24 cellular contexts compared by ENCODE assay signal in the genomic region with DNA sequence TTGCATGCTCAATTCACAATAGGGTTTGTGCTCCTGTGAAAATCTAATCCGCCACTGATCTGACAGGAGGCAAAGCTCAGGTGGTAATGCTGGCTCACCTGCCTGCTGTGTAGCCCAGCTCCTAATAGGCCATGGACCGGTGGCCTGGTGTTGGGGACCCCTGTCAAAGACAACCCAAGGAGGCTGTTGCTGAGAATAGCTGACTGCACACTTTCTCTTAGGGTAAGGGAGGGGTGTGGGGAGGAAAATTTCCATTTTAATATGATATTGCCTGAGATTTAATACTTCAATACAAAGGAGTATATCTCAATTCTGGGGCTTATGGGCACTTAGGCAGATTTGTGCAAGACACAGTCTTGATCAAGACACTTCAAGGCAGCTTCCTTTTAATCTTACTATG.
DNase-seq lines count a peak whose midpoint lies in the region; ATAC-seq, FAIRE-seq and TF ChIP-seq lines count a peak whose summit lies in the region.
"Had no signal": no experiment of that assay in that cellular context is flagged by ENCODE, and none has a peak within 500 bp of the region (broad histone marks: within the 10 kb centered on the region; RNA-seq: fewer than 3 reads in every experiment).

No MANE protein-coding gene starts in this region.

- H3K36me3 ChIP-seq in HepG2 (replicated peaks in 1 of 2; ENCODE audit: control insufficient read depth in 1 of 2, insufficient read depth in 2 of 2, low read length in 2 of 2) = no peaks in the 10 kb centered on the region
- H3K36me3 ChIP-seq in right lobe of liver = no peaks in the 10 kb centered on the region
- H3K36me3 ChIP-seq in K562 (ENCODE audit: control insufficient read depth, insufficient read depth, low read length) = no peaks in the 10 kb centered on the region
- H3K36me3 ChIP-seq in ovary = no peaks in the 10 kb centered on the region
- H3K36me3 ChIP-seq: BE2C, BLaER1 had no signal

- no peak overlapping the region for H2AFZ ChIP-seq in HepG2 (ENCODE audit: low read length)
- H2AFZ ChIP-seq in K562 (ENCODE audit: low read depth, low read length) = no peak overlapping the region

- no peak for TF ChIP-seq RAD21 in HepG2 (CRISPR knock-in tag; IDR thresholded peaks at IDR 0.05)
- TF ChIP-seq RAD21 in K562 (CRISPR knock-in tag; conservative IDR thresholded peaks at IDR 0.05 in 1 of 2, IDR thresholded peaks at IDR 0.05 in 1 of 2) = no peak

- H3K4me1 ChIP-seq in HepG2 (ENCODE audit: insufficient read depth, low read length) (peaks cover 13% of the 10 kb centered on the region), right lobe of liver (peaks cover 0 to 37% (median 3%) of the 10 kb centered on the region in 4 donors), K562 (replicated peaks in 1 of 2; ENCODE audit: control insufficient read depth in 2 of 2, insufficient read depth in 2 of 2, low read length in 2 of 2) (no peaks in the 10 kb centered on the region), ovary (ENCODE audit: insufficient read depth) (no peaks in the 10 kb centered on the region)
- H3K4me1 ChIP-seq: BE2C, BLaER1 had no signal

- H3K4me3 ChIP-seq in HepG2 (replicated peaks in 1 of 3; ENCODE audit: insufficient read depth in 1 of 3, low read depth in 2 of 3, low read length in 3 of 3) (no peak overlapping the region), right lobe of liver (no peak overlapping the region), K562 (no peak overlapping the region), ovary (no peak overlapping the region)
- H3K4me3 ChIP-seq: BLaER1, GM12878 had no signal

- TF ChIP-seq EP300 in HepG2 (IDR thresholded peaks at IDR 0.05; ENCODE audit: low read depth in 2 of 2, low read length in 2 of 2) = no peak
- no peak for TF ChIP-seq EP300 in HepG2 (CRISPR knock-in tag; IDR thresholded peaks at IDR 0.05; ENCODE audit: borderline replicate concordance)
- no peak for TF ChIP-seq EP300 in K562 (IDR thresholded peaks at IDR 0.05; ENCODE audit: low read length)
- no peak for TF ChIP-seq EP300 in ovary (IDR thresholded peaks at IDR 0.05)

- no peak for ATAC-seq in HepG2
- no peak for ATAC-seq in right lobe of liver
- no peak for ATAC-seq in K562
- ATAC-seq: GM12878 had no signal

- 62% methylated on average over 2 of the region's 2 CpGs for WGBS in HepG2 (ENCODE audit: low lambda C conversion rate)
- no CpG with 5 or more reads among the region's 2 CpGs for WGBS in right lobe of liver (ENCODE audit: insufficient coverage, low coverage, low lambda C conversion rate, missing lambda C conversion rate)
- WGBS in K562 (ENCODE audit: insufficient coverage, low coverage, missing lambda C conversion rate) = 0% methylated on average over 2 of the region's 2 CpGs
- 98% methylated on average over 2 of the region's 2 CpGs for WGBS in ovary, 3 donors

- no peak for DNase-seq in HepG2 (ENCODE audit: low spot score)
- DNase-seq in right lobe of liver = no peak
- DNase-seq in K562 (ENCODE audit: extremely low read depth in 1 of 4, low spot score in 3 of 4) = no peak
- no peak for DNase-seq in activated CD4-positive, CD25-positive, alpha-beta regulatory T cell treated with anti-CD3 and anti-CD28 coated beads, Interleukin-2, amount 50 U/mL, for 72 hours
- DNase-seq in ovary = no peak
- DNase-seq: ACHN; BE2C; C1 segment of cervical spinal cord; CD4-positive, alpha-beta memory T cell; CD4-positive, CD25-positive, alpha-beta regulatory T cell; CD8-positive, alpha-beta memory T cell; COR-L47; DMS 273 treated with DMSO at 0.1 percent for 48 hours; DMS153; DMS53; DMS79; DND-41; EL; GDM1 had no signal

- H3K9me3 ChIP-seq in HepG2 (ENCODE audit: low read length) (no peaks in the 10 kb centered on the region), right lobe of liver (no peaks in the 10 kb centered on the region), K562 (replicated peaks; ENCODE audit: control insufficient read depth, insufficient read depth, low read depth, low read length) (no peaks in the 10 kb centered on the region), ovary (no peaks in the 10 kb centered on the region)
- H3K9me3 ChIP-seq: BE2C, BLaER1 had no signal

- H3K4me2 ChIP-seq in HepG2 (ENCODE audit: low read depth, low read length) = no peak overlapping the region
- H3K4me2 ChIP-seq in K562 (ENCODE audit: insufficient read depth, low read length) = no peak overlapping the region
- H3K4me2 ChIP-seq: BLaER1 had no signal

- H3K9ac ChIP-seq in HepG2 (ENCODE audit: insufficient read depth, low read depth, low read length) (no peak overlapping the region), K562 (ENCODE audit: insufficient read depth in 1 of 2, low read depth in 2 of 2, low read length in 2 of 2) (no peak overlapping the region)
- H3K9ac ChIP-seq: BLaER1 had no signal

- intact Hi-C loops in HepG2 (cut with micrococcal nuclease; ENCODE audit: unreplicated experiment) (no loop called here), right lobe of liver (cut with DNase I) (no loop called here), K562 (cut with micrococcal nuclease) (no loop called here), ovary (cut with DNase I) (no loop called here)

- POLR2A ChIA-PET in HepG2 (lab: Yijun Ruan, JAX) (no interaction called here), K562 (lab: Yijun Ruan, JAX) (no interaction called here)

- in situ Hi-C loops in HepG2 (cut with HindIII; ENCODE audit: extremely low pct_ligation_motif_present, low pct_unique_long_range_greater_than_20kb) (no loop called here), K562 (cut with MboI) (no loop called here)

- H3K9me1 ChIP-seq in K562 (ENCODE audit: control insufficient read depth, insufficient read depth, low read length) = no peaks in the 10 kb centered on the region

- TF ChIP-seq POLR2A in HepG2 (IDR thresholded peaks at IDR 0.05; ENCODE audit: insufficient read depth in 1 of 2, low read depth in 2 of 2, low read length in 2 of 2) (no peak), right lobe of liver (IDR thresholded peaks at IDR 0.05) (no peak), K562 (conservative IDR thresholded peaks at IDR 0.05) (no peak), ovary (IDR thresholded peaks at IDR 0.05) (no peak)

- no peaks in the 10 kb centered on the region for H3K79me2 ChIP-seq in HepG2 (ENCODE audit: insufficient read depth, low read length)
- H3K79me2 ChIP-seq in K562 (ENCODE audit: control insufficient read depth, insufficient read depth, low read length) = no peaks in the 10 kb centered on the region

- TF ChIP-seq CTCF in HepG2 (CRISPR knock-in tag; IDR thresholded peaks at IDR 0.05) = no peak
- no peak for TF ChIP-seq CTCF in right lobe of liver (IDR thresholded peaks at IDR 0.05)
- TF ChIP-seq CTCF in K562 (IDR thresholded peaks at IDR 0.05 in 2 of 3, conservative IDR thresholded peaks at IDR 0.05 in 1 of 3; ENCODE audit: insufficient read depth in 2 of 3, low read depth in 1 of 3, low read length in 3 of 3) = no peak
- TF ChIP-seq CTCF in ovary (IDR thresholded peaks at IDR 0.05) = no peak

- CTCF ChIA-PET in HepG2 (lab: Yijun Ruan, JAX; ENCODE audit: low intra/inter-chr PET ratio, low total read pairs) (no interaction called here), K562 (lab: Yijun Ruan, JAX; ENCODE audit: low intra/inter-chr PET ratio) (no interaction called here)

- no peak for FAIRE-seq in HepG2 (lab: Jason Lieb, UNC)
- FAIRE-seq in K562 (lab: Jason Lieb, UNC) = no peak
- FAIRE-seq: GM12878, GM12892, GM18507 had no signal

- H3K27me3 ChIP-seq in HepG2 (ENCODE audit: control insufficient read depth in 1 of 2, insufficient read depth in 2 of 2, low read length in 2 of 2) = no peaks in the 10 kb centered on the region
- no peaks in the 10 kb centered on the region for H3K27me3 ChIP-seq in right lobe of liver
- H3K27me3 ChIP-seq in K562 (ENCODE audit: control insufficient read depth in 2 of 2, insufficient read depth in 2 of 2, low read length in 2 of 2) = peaks cover 28 to 45% of the 10 kb centered on the region in 2 experiments
- H3K27me3 ChIP-seq in ovary = no peaks in the 10 kb centered on the region
- H3K27me3 ChIP-seq: BE2C, BLaER1 had no signal

- BruUV-seq in HepG2 (replicated peaks; lab: Mats Ljungman, UMichigan) = no TSS peak
- BruUV-seq in K562 (replicated peaks; lab: Mats Ljungman, UMichigan) = no TSS peak

- H4K20me1 ChIP-seq in HepG2 (ENCODE audit: insufficient read depth, low read length) (no peaks in the 10 kb centered on the region), K562 (replicated peaks; ENCODE audit: control insufficient read depth, insufficient read depth, low read length) (0 out of 2 replicates have a peak, but pooled peaks cover 4% of the 10 kb centered on the region)
- H4K20me1 ChIP-seq: BLaER1 had no signal

- H3K27ac ChIP-seq in HepG2 (ENCODE audit: extremely low read length, insufficient read depth, low read length) = no peak overlapping the region
- no peak overlapping the region for H3K27ac ChIP-seq in right lobe of liver
- H3K27ac ChIP-seq in K562 (ENCODE audit: extremely low read depth, low read depth, low read length) = no peak overlapping the region
- H3K27ac ChIP-seq in ovary = no peak overlapping the region
- H3K27ac ChIP-seq: 22Rv1, BLaER1 had no signal

TF ChIP-seq in HepG2, 621 proteins besides CTCF, POLR2A, EP300 and RAD21 (continues in another document):
- TF ChIP-seq ZNF569 (CRISPR knock-in tag; IDR thresholded peaks at IDR 0.05; ENCODE audit: borderline replicate concordance) = no peak

TF ChIP-seq in K562, 482 proteins besides CTCF, POLR2A, EP300 and RAD21:
- no peak for TF ChIP-seq HMGN3 (IDR thresholded peaks at IDR 0.05; ENCODE audit: borderline replicate concordance, extremely low read depth, insufficient read length, low read depth, low read length)
- peak; percentile 20; the same call in 1 of the 2 replicates for TF ChIP-seq ZNF316 (IDR thresholded peaks at IDR 0.05)

Comparison
In these comparisons a context has a peak if more than half of its experiments do, and no peak if none do; other contexts are left out.
1. Of the 241 proteins assayed by ChIP-seq in both HepG2 and K562: peak only in HepG2: MAFF and MAFK; only in K562: none; in both: none; in neither: 239.